In genomic region chr13:94617389-94618000, GRCh38 we compare ENCODE assay signal across 8 cellular contexts. TPM values are rescaled to one million over a fixed set of nuclear protein-coding genes. Genes with fewer than 3 reads are reported as not detected.
A peak's percentile ranks its signal among the peaks of the same experiment; 100 is the strongest.
DNase-seq lines count a peak whose midpoint lies in the region; ATAC-seq lines count a peak whose summit lies in the region.

No MANE protein-coding gene starts in this region.

- no peak overlapping the region for H2BK120ac ChIP-seq in mesenchymal stem cell (ENCODE audit: low read depth, low read length)

- no peak overlapping the region for H2BK5ac ChIP-seq in mesenchymal stem cell (ENCODE audit: low read depth, low read length, poor library complexity, severe bottlenecking)

- no peak overlapping the region for H3K23ac ChIP-seq in mesenchymal stem cell (ENCODE audit: low read length in 2 of 2)

- peaks cover 19% of the 10 kb centered on the region for H3K79me1 ChIP-seq in mesenchymal stem cell (replicated peaks; ENCODE audit: low read length, poor library complexity, severe bottlenecking)

- H2BK15ac ChIP-seq in mesenchymal stem cell (ENCODE audit: low read depth, poor library complexity, severe bottlenecking): no peak overlapping the region

- H3K4me2 ChIP-seq in mesenchymal stem cell (ENCODE audit: low read length, poor library complexity, severe bottlenecking): no peak overlapping the region

- H3K27me3 ChIP-seq in mesenchymal stem cell (ENCODE audit: control insufficient read depth in 1 of 2, insufficient read depth in 1 of 2, low read length in 2 of 2): no peaks in the 10 kb centered on the region
- H3K27me3 ChIP-seq in effector memory CD4-positive, alpha-beta T cell (replicated peaks; ENCODE audit: control insufficient read depth, insufficient read depth, low read length, poor library complexity, severe bottlenecking): no peaks in the 10 kb centered on the region

- H4K8ac ChIP-seq in mesenchymal stem cell (ENCODE audit: low read length): no peak overlapping the region

- peaks cover 8 to 66% of the 10 kb centered on the region in 2 experiments for H3K36me3 ChIP-seq in mesenchymal stem cell (ENCODE audit: control insufficient read depth in 1 of 2, insufficient read depth in 2 of 2, low read depth in 1 of 2, low read length in 2 of 2)
- peaks cover 5% of the 10 kb centered on the region for H3K36me3 ChIP-seq in effector memory CD4-positive, alpha-beta T cell (ENCODE audit: control insufficient read depth, insufficient read depth, low read length)

- no peaks in the 10 kb centered on the region for H3K4me1 ChIP-seq in mesenchymal stem cell (ENCODE audit: control insufficient read depth, insufficient read depth, low read depth, low read length)
- H3K4me1 ChIP-seq in effector memory CD4-positive, alpha-beta T cell (ENCODE audit: control insufficient read depth, insufficient read depth, low read length, poor library complexity, severe bottlenecking): no peaks in the 10 kb centered on the region

- no peak overlapping the region for H2AK5ac ChIP-seq in mesenchymal stem cell (ENCODE audit: low read length, severe bottlenecking)

- no peak overlapping the region for H4K91ac ChIP-seq in mesenchymal stem cell (ENCODE audit: low read length)

- H3K18ac ChIP-seq in mesenchymal stem cell (ENCODE audit: low read depth in 1 of 2, low read length in 2 of 2): no peak overlapping the region

- H2BK12ac ChIP-seq in mesenchymal stem cell (ENCODE audit: low read length in 2 of 2): no peak overlapping the region

- H3K14ac ChIP-seq in mesenchymal stem cell (ENCODE audit: low read length in 2 of 2): no peak overlapping the region

- peak; percentile 27 for DNase-seq in activated gamma-delta T cell treated with Interleukin-2 at 50 U/mL for 16 hours
- DNase-seq in activated gamma-delta T cell (lab: John Stamatoyannopoulos, UW): no peak
- peak; percentile 37 for DNase-seq in NCI-H345 (lab: John Stamatoyannopoulos, UW)
- DNase-seq in central memory CD4-positive, alpha-beta T cell: peak; percentile 47
- peak; percentile 37 for DNase-seq in mesenchymal stem cell
- no peak for DNase-seq in effector memory CD4-positive, alpha-beta T cell

- H3K9me3 ChIP-seq in mesenchymal stem cell (ENCODE audit: control insufficient read depth, low read length): no peaks in the 10 kb centered on the region
- H3K9me3 ChIP-seq in effector memory CD4-positive, alpha-beta T cell (ENCODE audit: control insufficient read depth, low read length): no peaks in the 10 kb centered on the region

- H3K4me3 ChIP-seq in mesenchymal stem cell (ENCODE audit: insufficient read depth in 1 of 2, low read depth in 1 of 2, low read length in 2 of 2): no peak overlapping the region
- no peak overlapping the region for H3K4me3 ChIP-seq in effector memory CD4-positive, alpha-beta T cell (ENCODE audit: insufficient read depth, low read depth, low read length, poor library complexity, severe bottlenecking)

- no peak overlapping the region for H3K27ac ChIP-seq in mesenchymal stem cell (ENCODE audit: low read length, poor library complexity, severe bottlenecking)
- no peak overlapping the region for H3K27ac ChIP-seq in effector memory CD4-positive, alpha-beta T cell (ENCODE audit: insufficient read depth, low read length, poor library complexity, severe bottlenecking)

- ATAC-seq in GM21723 (IDR thresholded peaks at IDR 0.05; ENCODE audit: unreplicated experiment): peak; percentile 59
- ATAC-seq in HG02970 (IDR thresholded peaks at IDR 0.05; ENCODE audit: low FRiP score, unreplicated experiment): no peak

- no CpG with 5 or more reads among the region's 4 CpGs for WGBS in mesenchymal stem cell

- H2AFZ ChIP-seq in mesenchymal stem cell (ENCODE audit: low read depth, low read length): no peak overlapping the region

- H3K9ac ChIP-seq in mesenchymal stem cell (ENCODE audit: low read length): no peak overlapping the region

- H3K4ac ChIP-seq in mesenchymal stem cell (ENCODE audit: low read depth in 1 of 2, low read length in 2 of 2): no peak overlapping the region

RNA-seq across cellular contexts. Expression of gene GPR180, which starts 15.8 kb away (rescaled TPM):
- 9.6 TPM for polyA plus RNA-seq in mesenchymal stem cell (2013, experiment 1 of 2)
- 10.2 TPM for polyA plus RNA-seq in mesenchymal stem cell (2013, experiment 2 of 2)

RNA-seq across cellular contexts. Expression of gene TGDS, which starts 21.5 kb away (rescaled TPM):
- polyA plus RNA-seq in mesenchymal stem cell (2013, experiment 1 of 2): 8.7 TPM
- 9.3 TPM for polyA plus RNA-seq in mesenchymal stem cell (2013, experiment 2 of 2)

Comparison
In these comparisons a context has a peak if more than half of its experiments do, and no peak if none do; other contexts are left out.
1. DNase-seq: peak in activated gamma-delta T cell treated with Interleukin-2 at 50 U/mL for 16 hours (single experiment), NCI-H345 (single experiment), central memory CD4-positive, alpha-beta T cell (single experiment) and mesenchymal stem cell (single experiment); none in activated gamma-delta T cell (single experiment) and effector memory CD4-positive, alpha-beta T cell (0 of 3).